24 cellular contexts compared by ENCODE assay signal in the genomic region with DNA sequence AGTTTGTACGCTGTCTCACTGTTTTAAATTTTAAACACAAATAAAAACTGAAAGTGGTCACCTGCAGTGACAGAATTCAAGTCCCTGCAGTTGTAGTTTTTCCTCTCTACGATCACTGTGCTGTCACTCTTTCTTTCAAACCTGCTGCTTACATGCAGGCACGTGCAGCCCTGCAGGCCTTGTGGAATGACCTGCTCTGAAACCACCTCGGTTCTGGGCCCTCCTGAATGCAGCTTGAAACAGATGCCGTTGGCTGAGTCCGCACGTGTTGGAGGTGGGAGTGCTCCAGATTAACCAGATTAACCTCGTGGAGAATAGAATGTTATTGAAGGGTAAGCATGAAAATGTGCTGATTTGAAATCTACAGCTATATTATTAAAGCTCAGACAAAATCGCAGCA.
"Had no signal": no experiment of that assay in that cellular context is flagged by ENCODE, and none has a peak within 500 bp of the region (broad histone marks: within the 10 kb centered on the region; RNA-seq: fewer than 3 reads in every experiment).

No MANE protein-coding gene starts in this region.

- DNase-seq: left colon; left lung; lower lobe of right lung; mammary epithelial cell; mesenchymal stem cell; naive thymus-derived CD8-positive, alpha-beta T cell; ovary; stimulated activated CD4-positive, alpha-beta T cell treated with anti-CD3 and anti-CD28 coated beads, Interleukin-12 subunit alpha, Interleukin-12 subunit beta, amount 100 ng/mL, for 4 hours; stimulated activated CD4-positive, alpha-beta T cell treated with anti-CD3 and anti-CD28 coated beads, Interleukin-15, amount 100 ng/mL, for 24 hours; stimulated activated CD4-positive, alpha-beta T cell treated with anti-CD3 and anti-CD28 coated beads, Interleukin-2, amount 100 ng/mL, for 24 hours; stimulated activated CD4-positive, alpha-beta T cell treated with anti-CD3 and anti-CD28 coated beads, Interleukin-4, amount 100 ng/mL, for 1 hour; stimulated activated naive B cell treated with anti-CD40 and anti-IgM and Interleukin-4, amounts not matched to agents 10 μg/mL and 1 μg/mL and 100 μg/mL, for 72 hours; stimulated activated naive CD8-positive, alpha-beta T cell treated with anti-CD3 and anti-CD28 coated beads, Interleukin-15, Interleukin-2, amounts not matched to agents 100 U/mL and 50 U/mL, for 24 hours; stomach; testis; thyroid gland; transverse colon; upper lobe of left lung had no signal

- H3K4me3 ChIP-seq: left lung, lower lobe of right lung, ovary, right atrium auricular region, skin epidermis, stomach, testis, thyroid gland, transverse colon, upper lobe of left lung, vagina had no signal

- H3K4me3 Mint-ChIP-seq: nephron; stimulated activated naive B cell treated with anti-CD40 and anti-IgM and Interleukin-4, amounts not matched to agents 10 μg/mL and 1 μg/mL and 100 μg/mL, for 72 hours had no signal

- H3K27ac ChIP-seq: left lung, lower lobe of right lung, ovary, right atrium auricular region, stomach, testis, thyroid gland, transverse colon, upper lobe of left lung, vagina had no signal

- ATAC-seq: left colon; left lung; lower lobe of right lung; naive thymus-derived CD8-positive, alpha-beta T cell; sciatic nerve; stimulated activated naive B cell treated with anti-CD40 and anti-IgM and Interleukin-4, amounts not matched to agents 10 μg/mL and 1 μg/mL and 100 μg/mL, for 72 hours; stimulated activated naive CD8-positive, alpha-beta T cell treated with anti-CD3 and anti-CD28 coated beads, Interleukin-15, Interleukin-2, amounts not matched to agents 100 U/mL and 50 U/mL, for 24 hours had no signal

- H3K36me3 ChIP-seq: left lung, lower lobe of right lung, ovary, right atrium auricular region, stomach, thyroid gland, transverse colon, upper lobe of left lung, vagina had no signal

- H3K36me3 Mint-ChIP-seq: naive thymus-derived CD8-positive, alpha-beta T cell; stimulated activated naive B cell treated with anti-CD40 and anti-IgM and Interleukin-4, amounts not matched to agents 10 μg/mL and 1 μg/mL and 100 μg/mL, for 72 hours had no signal

- H3K9me3 ChIP-seq: left lung, lower lobe of right lung, ovary, right atrium auricular region, stomach, testis, thyroid gland, transverse colon, upper lobe of left lung, vagina had no signal

- H3K9me3 Mint-ChIP-seq: naive thymus-derived CD8-positive, alpha-beta T cell; nephron; stimulated activated naive B cell treated with anti-CD40 and anti-IgM and Interleukin-4, amounts not matched to agents 10 μg/mL and 1 μg/mL and 100 μg/mL, for 72 hours had no signal

- H3K27ac Mint-ChIP-seq: progenitor cell of endocrine pancreas; stimulated activated naive B cell treated with anti-CD40 and anti-IgM and Interleukin-4, amounts not matched to agents 10 μg/mL and 1 μg/mL and 100 μg/mL, for 72 hours had no signal

- H3K27me3 ChIP-seq: ovary, right atrium auricular region, testis, thyroid gland, upper lobe of left lung, vagina had no signal
